ENCODE assay signal across 21 cellular contexts in the genomic region with DNA sequence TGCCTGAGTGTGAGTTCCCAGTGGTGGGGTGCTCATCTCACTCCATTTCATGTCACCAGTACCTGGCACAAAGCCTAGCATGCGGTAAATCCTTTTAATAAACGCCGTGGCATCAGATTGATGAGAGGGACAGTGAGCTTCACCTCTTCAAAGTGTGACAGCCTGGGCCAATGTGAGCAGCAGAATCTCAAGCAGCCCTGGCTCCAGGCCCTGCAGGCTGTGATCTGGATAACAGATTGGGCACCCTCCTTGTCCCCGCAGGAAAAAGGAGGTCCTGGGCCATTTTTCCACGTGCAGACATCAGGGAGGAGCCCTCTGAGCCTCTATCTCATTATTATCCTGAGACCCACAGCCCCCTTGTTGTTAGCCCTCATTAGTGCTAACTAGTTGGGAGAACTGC. TPM values are rescaled to one million over a fixed set of nuclear protein-coding genes. Genes with fewer than 3 reads are reported as not detected.
DNase-seq lines count a peak whose midpoint lies in the region; ATAC-seq and TF ChIP-seq lines count a peak whose summit lies in the region.
"Had no signal": no experiment of that assay in that cellular context is flagged by ENCODE, and none has a peak within 500 bp of the region (broad histone marks: within the 10 kb centered on the region; RNA-seq: fewer than 3 reads in every experiment).

No MANE protein-coding gene starts in this region.

- DNase-seq in heart left ventricle (no peak), left ventricle myocardium inferior (no peak), immature natural killer cell (no peak)
- DNase-seq in stimulated activated naive CD8-positive, alpha-beta T cell treated with anti-CD3 and anti-CD28 coated beads, Interleukin-15, amount 100 ng/mL, for 72 hours = no peak
- no peak for DNase-seq in activated CD4-positive, alpha-beta T cell treated with anti-CD3 and anti-CD28 coated beads, Interleukin-2, amount 50 U/mL, for 4 hours
- DNase-seq in activated T-cell treated with anti-CD3 and anti-CD28 coated beads, Interleukin-2, amount 50 U/mL, for 4 hours = no peak
- DNase-seq: activated CD4-positive, alpha-beta T cell treated with anti-CD3 and anti-CD28 coated beads, Interleukin-2, amount 50 U/mL, for 1 hour; activated naive CD4-positive, alpha-beta T cell; activated T-cell treated with anti-CD3 and anti-CD28 coated beads for 4 hours; COR-L47; erythroblast; foreskin melanocyte; GOT3; KG1; mesenchymal stem cell; NCI-H187 treated with DMSO at 0.1 percent for 48 hours; NCI-H446 treated with DMSO at 0.1 percent for 48 hours; stimulated activated naive CD4-positive, alpha-beta T cell treated with Interleukin-2 at 50 U/mL for 16 hours; thyroid gland had no signal

- peaks cover 59 to 70% of the 10 kb centered on the region in 2 donors for H3K4me1 Mint-ChIP-seq in immature natural killer cell
- H3K4me1 Mint-ChIP-seq in stimulated activated naive CD8-positive, alpha-beta T cell treated with anti-CD3 and anti-CD28 coated beads, Interleukin-15, amount 100 ng/mL, for 72 hours = peaks cover 69% of the 10 kb centered on the region
- H3K4me1 Mint-ChIP-seq in activated T-cell treated with anti-CD3 and anti-CD28 coated beads, Interleukin-2, amount 50 U/mL, for 4 hours (ENCODE audit: low read depth) = peaks cover 46% of the 10 kb centered on the region

- H3K36me3 Mint-ChIP-seq in immature natural killer cell = peaks cover 0 to 7% (median 0%) of the 10 kb centered on the region in 3 donors
- H3K36me3 Mint-ChIP-seq in activated T-cell treated with anti-CD3 and anti-CD28 coated beads, Interleukin-2, amount 50 U/mL, for 4 hours (ENCODE audit: insufficient read depth) = no peaks in the 10 kb centered on the region

- no peaks in the 10 kb centered on the region for H3K36me3 ChIP-seq in heart left ventricle
- no peaks in the 10 kb centered on the region for H3K36me3 ChIP-seq in left ventricle myocardium inferior
- H3K36me3 ChIP-seq: thyroid gland had no signal

- no peaks in the 10 kb centered on the region for H3K9me3 ChIP-seq in heart left ventricle
- H3K9me3 ChIP-seq in left ventricle myocardium inferior (replicated peaks) = no peaks in the 10 kb centered on the region
- H3K9me3 ChIP-seq: thyroid gland had no signal

- ATAC-seq in heart left ventricle = peak in 3 of 4 donors; percentile 26 to 59 (median 52)
- no peak for ATAC-seq in stimulated activated naive CD8-positive, alpha-beta T cell treated with anti-CD3 and anti-CD28 coated beads, Interleukin-15, amount 100 ng/mL, for 72 hours
- no peak for ATAC-seq in activated T-cell treated with anti-CD3 and anti-CD28 coated beads, Interleukin-2, amount 50 U/mL, for 4 hours

- H3K27ac ChIP-seq in heart left ventricle = no peak overlapping the region
- no peak overlapping the region for H3K27ac ChIP-seq in left ventricle myocardium inferior (replicated peaks)
- H3K27ac ChIP-seq in VCaP = peak overlapping the region; percentile 72
- H3K27ac ChIP-seq: thyroid gland had no signal

- peak overlapping the region in 4 of 6 donors; percentile 13 to 85 (median 70) for H3K27ac Mint-ChIP-seq in immature natural killer cell
- no peak overlapping the region for H3K27ac Mint-ChIP-seq in stimulated activated naive CD8-positive, alpha-beta T cell treated with anti-CD3 and anti-CD28 coated beads, Interleukin-15, amount 100 ng/mL, for 72 hours
- H3K27ac Mint-ChIP-seq: nephron had no signal

- intact Hi-C loops in heart left ventricle (cut with DNase I) = no loop called here
- intact Hi-C loops in left ventricle myocardium inferior (cut with micrococcal nuclease) = no loop called here

- no peaks in the 10 kb centered on the region for H3K9me3 Mint-ChIP-seq in immature natural killer cell
- H3K9me3 Mint-ChIP-seq in stimulated activated naive CD8-positive, alpha-beta T cell treated with anti-CD3 and anti-CD28 coated beads, Interleukin-15, amount 100 ng/mL, for 72 hours = no peaks in the 10 kb centered on the region
- H3K9me3 Mint-ChIP-seq in activated T-cell treated with anti-CD3 and anti-CD28 coated beads, Interleukin-2, amount 50 U/mL, for 4 hours = no peaks in the 10 kb centered on the region
- H3K9me3 Mint-ChIP-seq: nephron had no signal

- H3K4me3 Mint-ChIP-seq in immature natural killer cell = peak overlapping the region in 1 of 5 donors; percentile 40
- no peak overlapping the region for H3K4me3 Mint-ChIP-seq in stimulated activated naive CD8-positive, alpha-beta T cell treated with anti-CD3 and anti-CD28 coated beads, Interleukin-15, amount 100 ng/mL, for 72 hours
- no peak overlapping the region for H3K4me3 Mint-ChIP-seq in activated T-cell treated with anti-CD3 and anti-CD28 coated beads, Interleukin-2, amount 50 U/mL, for 4 hours
- H3K4me3 Mint-ChIP-seq: nephron had no signal

- H3K27me3 ChIP-seq in heart left ventricle (no peaks in the 10 kb centered on the region), left ventricle myocardium inferior (ENCODE audit: low read depth) (no peaks in the 10 kb centered on the region)
- H3K27me3 ChIP-seq: thyroid gland had no signal

- TF ChIP-seq CTCF in heart left ventricle (IDR thresholded peaks at IDR 0.05) = no peak
- TF ChIP-seq CTCF in left ventricle myocardium inferior (IDR thresholded peaks at IDR 0.05; ENCODE audit: borderline replicate concordance) = no peak
- no peak for TF ChIP-seq CTCF in VCaP (conservative IDR thresholded peaks at IDR 0.05)

- no peak for TF ChIP-seq POLR2A in heart left ventricle (IDR thresholded peaks at IDR 0.05)

- H3K27me3 Mint-ChIP-seq in immature natural killer cell (ENCODE audit: low read depth in 3 of 3) = peaks cover 0 to 2% (median 0%) of the 10 kb centered on the region in 3 donors
- H3K27me3 Mint-ChIP-seq in stimulated activated naive CD8-positive, alpha-beta T cell treated with anti-CD3 and anti-CD28 coated beads, Interleukin-15, amount 100 ng/mL, for 72 hours = no peaks in the 10 kb centered on the region
- H3K27me3 Mint-ChIP-seq in activated T-cell treated with anti-CD3 and anti-CD28 coated beads, Interleukin-2, amount 50 U/mL, for 4 hours (ENCODE audit: low read depth) = no peaks in the 10 kb centered on the region

- H3K4me3 ChIP-seq in heart left ventricle (no peak overlapping the region), left ventricle myocardium inferior (no peak overlapping the region)
- H3K4me3 ChIP-seq: thyroid gland had no signal

- H3K4me1 ChIP-seq in heart left ventricle (peaks cover 0 to 36% (median 6%) of the 10 kb centered on the region in 12 donors), left ventricle myocardium inferior (peaks cover 29% of the 10 kb centered on the region)

- 29 to 40% (median 32%) methylated on average over 5 of the region's 5 CpGs for WGBS in heart left ventricle, 4 donors

RNA-seq across cellular contexts. Expression of a gene that starts 34.8 kb away (rescaled TPM):
- total RNA-seq in heart left ventricle (10 to 100 TPM in 1 of 9 donors, 1 to 10 TPM in 8; 1.8 to 12.6 (median 2.5) TPM), left ventricle myocardium inferior (2.3 TPM)
- polyA plus RNA-seq in heart left ventricle (1 to 10 TPM; 1.2 to 4.2 TPM), immature natural killer cell (1 to 10 TPM in 1 of 3 donors, under 1 TPM in 1, not detected in 1; 0.16 to 1.2 TPM)
- total RNA-seq in activated T-cell treated with anti-CD3 and anti-CD28 coated beads, Interleukin-2, amount 50 U/mL, for 4 hours = 10 to 100 TPM; 30.8 to 34.0 (median 31.7) TPM

Comparison
In these comparisons a context has a peak if more than half of its experiments do, and no peak if none do; other contexts are left out.
1. ATAC-seq: peak in heart left ventricle (3 of 4); none in stimulated activated naive CD8-positive, alpha-beta T cell treated with anti-CD3 and anti-CD28 coated beads, Interleukin-15, amount 100 ng/mL, for 72 hours (single experiment) and activated T-cell treated with anti-CD3 and anti-CD28 coated beads, Interleukin-2, amount 50 U/mL, for 4 hours (0 of 2).
2. H3K27ac Mint-ChIP-seq: peak in immature natural killer cell (4 of 6); none in stimulated activated naive CD8-positive, alpha-beta T cell treated with anti-CD3 and anti-CD28 coated beads, Interleukin-15, amount 100 ng/mL, for 72 hours (0 of 2).